In genomic region chrX:85243761-85244410, GRCh38 we compare ENCODE assay signal across 8 cellular contexts. TPM values are rescaled to one million over a fixed set of nuclear protein-coding genes. Genes with fewer than 3 reads are reported as not detected.
A peak's percentile ranks its signal among the peaks of the same experiment; 100 is the strongest.
DNase-seq lines count a peak whose midpoint lies in the region; ATAC-seq and TF ChIP-seq lines count a peak whose summit lies in the region.

A gene with protein sequence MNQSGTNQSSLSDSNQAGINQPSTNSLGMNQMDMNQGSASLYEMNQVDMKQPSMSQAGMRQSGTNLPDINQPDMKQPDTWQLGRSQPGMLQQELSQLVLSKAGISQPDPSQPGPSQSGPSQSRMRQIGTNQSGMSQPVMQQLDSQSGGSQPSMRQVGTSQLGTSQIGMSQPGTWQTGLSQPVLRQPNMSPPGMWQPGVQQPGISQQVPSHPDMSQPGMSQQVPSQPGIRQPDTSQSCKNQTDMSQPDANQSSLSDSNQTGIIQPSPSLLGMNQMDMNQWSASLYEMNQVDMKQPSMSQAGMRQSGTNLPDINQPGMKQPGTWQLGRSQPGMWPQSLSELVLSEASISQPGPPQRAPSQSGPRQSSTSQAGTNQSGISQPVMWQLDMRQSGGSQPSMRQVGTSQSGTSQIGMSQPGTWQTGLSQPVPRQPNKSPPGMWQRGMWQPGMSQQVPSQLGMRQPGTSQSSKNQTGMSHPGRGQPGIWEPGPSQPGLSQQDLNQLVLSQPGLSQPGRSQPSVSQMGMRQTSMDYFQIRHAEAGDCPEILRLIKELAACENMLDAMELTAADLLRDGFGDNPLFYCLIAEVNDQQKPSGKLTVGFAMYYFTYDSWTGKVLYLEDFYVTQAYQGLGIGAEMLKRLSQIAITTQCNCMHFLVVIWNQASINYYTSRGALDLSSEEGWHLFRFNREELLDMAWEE (minus strand): TSS chrX:85243779. CDS start chrX:85108968, 134,811 bp downstream.
Gene ZNF711, plus strand, starts transcription at chrX:85243991. Its CDS starts 3,582 bp downstream, at chrX:85247573.

- peak; percentile 65 for DNase-seq in G401 (ENCODE audit: low spot score)
- DNase-seq in HAP-1 (ENCODE audit: low spot score in 2 of 2), result peak; percentile 90 to 92
- peak; percentile 72 for DNase-seq in NCI-H1694 (lab: John Stamatoyannopoulos, UW)
- DNase-seq in activated CD8-positive, alpha-beta memory T cell treated with anti-CD3 and anti-CD28 coated beads for 24 hours, result peak; percentile 56
- peak; percentile 20 to 61 for DNase-seq in tibial artery

- in situ Hi-C loops in G401 (cut with HindIII; ENCODE audit: low sequenced_read_pairs), result no loop called here
- in situ Hi-C loops in HAP-1 (cut with MboI; ENCODE audit: low sequenced_read_pairs), result no loop called here

- no peak for TF ChIP-seq CTCF in tibial artery (IDR thresholded peaks at IDR 0.05)

- H3K27me3 ChIP-seq in HAP-1 (ENCODE audit: low read depth) (no peaks in the 10 kb centered on the region), mononuclear cell (ENCODE audit: insufficient read depth, low read length) (no peaks in the 10 kb centered on the region), tibial artery (no peaks in the 10 kb centered on the region)

- peak within 1 kb of the TSS; percentile 59 to 61 for H3K27ac ChIP-seq in tibial artery

- H3K4me3 ChIP-seq in HAP-1 (peak within 1 kb of the TSS; percentile 77), mononuclear cell (ENCODE audit: low read length) (peak within 1 kb of the TSS; percentile 43), tibial artery (peak within 1 kb of the TSS; percentile 60 to 64)

- intact Hi-C loops in tibial artery (cut with DNase I; ENCODE audit: low total_unique reads), result no loop called here

- H3K9me3 ChIP-seq in HAP-1 (no peaks in the 10 kb centered on the region), mononuclear cell (ENCODE audit: low read depth, low read length) (no peaks in the 10 kb centered on the region), tibial artery (no peaks in the 10 kb centered on the region)

- H3K4me1 ChIP-seq in HAP-1 (peaks cover 22% of the 10 kb centered on the region), mononuclear cell (ENCODE audit: insufficient read depth, low read length) (no peaks in the 10 kb centered on the region), tibial artery (peaks cover 0 to 9% (median 0%) of the 10 kb centered on the region in 4 donors)

- ATAC-seq in esophagus mucosa, result peak; percentile 57
- ATAC-seq in HG03108 (IDR thresholded peaks at IDR 0.05; ENCODE audit: unreplicated experiment), result no peak

- H3K36me3 ChIP-seq in HAP-1 (replicated peaks) (peaks cover 5% of the 10 kb centered on the region), tibial artery (no peaks in the 10 kb centered on the region)

RNA-seq across cellular contexts. Expression of the first gene that starts in this region (rescaled TPM):
- not detected in 2 replicates for total RNA-seq in G401 (2014; rRNA removed; shearing (Covaris generic))
- total RNA-seq in esophagus mucosa (not detected), mononuclear cell (not detected)

RNA-seq across cellular contexts. Expression of gene ZNF711, which starts in this region (rescaled TPM):
- total RNA-seq in G401 (2014; rRNA removed; shearing (Covaris generic)), result not detected in 2 replicates
- total RNA-seq in esophagus mucosa, result 1.6 TPM
- total RNA-seq in mononuclear cell, result 3.7 TPM

Comparison
In these comparisons a context has a peak if more than half of its experiments do, and no peak if none do; other contexts are left out.
1. Peak in DNase-seq in G401; RNA of the genes that start here not detected or under 1 TPM.
2. DNase-seq: peak in every context shown above with its lines; median percentile 91 in HAP-1; 72 in NCI-H1694; 65 in G401; 56 in activated CD8-positive, alpha-beta memory T cell treated with anti-CD3 and anti-CD28 coated beads for 24 hours; 40 in tibial artery.